Comparison of ENCODE assay signal across 9 cellular contexts in the genomic region with DNA sequence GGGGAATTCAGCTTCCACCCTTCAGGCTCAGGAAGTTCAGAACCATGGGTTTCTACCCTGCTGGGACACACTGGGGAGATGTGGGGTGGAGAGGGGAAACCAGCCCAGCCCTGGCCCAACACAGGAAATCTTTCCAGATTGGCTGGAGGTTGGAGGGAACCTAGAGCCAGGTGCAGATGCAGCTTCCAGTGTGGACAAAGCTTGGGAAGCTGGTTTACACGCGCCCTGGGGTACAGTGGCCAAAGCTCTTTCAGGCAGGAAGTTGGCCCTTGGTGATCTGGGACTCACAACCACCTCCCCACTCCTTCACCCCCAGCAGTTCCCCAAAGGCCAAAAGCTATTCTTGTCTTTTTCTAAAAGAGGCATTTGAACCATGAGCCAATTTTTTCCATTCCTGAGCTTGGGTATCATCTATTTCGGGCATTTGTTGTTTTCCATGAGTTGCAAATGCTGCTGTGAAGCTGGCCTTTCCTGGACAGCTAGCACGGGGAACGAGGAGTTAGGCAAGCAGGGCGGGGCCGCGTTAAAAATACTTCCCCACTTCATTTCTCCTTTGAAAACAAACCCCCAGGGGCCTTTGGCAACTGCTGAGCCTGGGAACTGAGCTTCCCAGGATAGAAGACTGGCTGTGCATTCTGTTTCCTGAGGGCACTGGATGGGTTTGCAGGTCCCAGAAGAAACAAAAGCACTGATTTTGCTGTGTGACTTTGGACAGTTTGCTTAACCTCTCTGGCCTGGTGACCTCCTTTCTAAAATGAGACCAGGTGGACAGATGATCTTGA. TPM values are rescaled to one million over a fixed set of nuclear protein-coding genes. Genes with fewer than 3 reads are reported as not detected.
DNase-seq lines count a peak whose midpoint lies in the region; ATAC-seq and TF ChIP-seq lines count a peak whose summit lies in the region.
"Had no signal": no experiment of that assay in that cellular context is flagged by ENCODE, and none has a peak within 500 bp of the region (broad histone marks: within the 10 kb centered on the region; RNA-seq: fewer than 3 reads in every experiment).

No MANE protein-coding gene starts in this region.

- in situ Hi-C loops in astrocyte of the spinal cord (cut with HindIII; ENCODE audit: low sequenced_read_pairs) = no loop called here

- 59% methylated on average over 8 of the region's 8 CpGs for WGBS in SK-N-SH (ENCODE audit: low lambda C conversion rate)

- H3K79me2 ChIP-seq in SK-N-SH (ENCODE audit: insufficient read depth) = 0 out of 2 replicates have a peak, but pooled peaks cover 3% of the 10 kb centered on the region

- peaks cover 34 to 49% of the 10 kb centered on the region in 2 experiments for H3K4me1 ChIP-seq in SK-N-SH (ENCODE audit: control insufficient read depth in 1 of 2, insufficient read depth in 2 of 2, low read depth in 1 of 2, low read length in 1 of 2)
- peaks cover 40 to 89% of the 10 kb centered on the region in 2 donors for H3K4me1 ChIP-seq in left lung
- H3K4me1 ChIP-seq in tibial artery = peaks cover 10 to 82% (median 75%) of the 10 kb centered on the region in 4 donors

- H3F3A ChIP-seq in SK-N-SH (replicated peaks; ENCODE audit: insufficient read depth) = peaks cover 7% of the 10 kb centered on the region

- H3K27ac ChIP-seq in SK-N-SH (ENCODE audit: low read depth in 2 of 2, low read length in 1 of 2) (no peak overlapping the region; a peak in 1 of 4 replicates), left lung (peak overlapping the region; percentile 86), tibial artery (peak overlapping the region; percentile 94 to 97)

- no peaks in the 10 kb centered on the region for H3K36me3 ChIP-seq in SK-N-SH (replicated peaks in 1 of 2; ENCODE audit: control insufficient read depth in 1 of 2, insufficient read depth in 2 of 2, low read length in 1 of 2)
- H3K36me3 ChIP-seq in left lung = no peaks in the 10 kb centered on the region
- H3K36me3 ChIP-seq in tibial artery = no peaks in the 10 kb centered on the region

- intact Hi-C loops in left lung (cut with DNase I) (no loop called here), tibial artery (cut with DNase I; ENCODE audit: low total_unique reads) (loop anchor here (10.0 kb wide), 1 partner anchor 101 kb away; the partner anchor contains the start of gene KANSL3)

- no peak overlapping the region for H3K4me3 ChIP-seq in SK-N-SH (ENCODE audit: low read depth in 2 of 2, low read length in 1 of 2)
- H3K4me3 ChIP-seq in astrocyte of the spinal cord (ENCODE audit: low read depth, low read length) = no peak overlapping the region
- H3K4me3 ChIP-seq in left lung = no peak overlapping the region
- no peak overlapping the region for H3K4me3 ChIP-seq in tibial artery

- no peaks in the 10 kb centered on the region for H3K27me3 ChIP-seq in SK-N-SH (ENCODE audit: insufficient read depth)
- H3K27me3 ChIP-seq in left lung = no peaks in the 10 kb centered on the region
- no peaks in the 10 kb centered on the region for H3K27me3 ChIP-seq in tibial artery

- H3K9me3 ChIP-seq in SK-N-SH = no peaks in the 10 kb centered on the region
- H3K9me3 ChIP-seq in left lung = no peaks in the 10 kb centered on the region
- no peaks in the 10 kb centered on the region for H3K9me3 ChIP-seq in tibial artery

- DNase-seq in SK-N-SH (no peak), astrocyte of the spinal cord (ENCODE audit: low read depth, low spot score) (peak; percentile 40), left lung (peak; percentile 85 to 88), tibial artery (peak; percentile 97 to 98), NCI-H187 (lab: John Stamatoyannopoulos, UW) (no peak), NK-92 (lab: John Stamatoyannopoulos, UW; ENCODE audit: unreplicated experiment) (no peak)

- POLR2A ChIA-PET in SK-N-SH (lab: Yijun Ruan, JAX) = no interaction called here

- TF ChIP-seq CTCF in SK-N-SH (IDR thresholded peaks at IDR 0.05) = no peak
- no peak for TF ChIP-seq CTCF in astrocyte of the spinal cord (IDR thresholded peaks at IDR 0.05; ENCODE audit: low read depth, low read length)
- TF ChIP-seq CTCF in left lung (IDR thresholded peaks at IDR 0.05) = no peak
- TF ChIP-seq CTCF in tibial artery (IDR thresholded peaks at IDR 0.05) = peak in 1 of 2 experiments; percentile 32

- H2AFZ ChIP-seq in SK-N-SH (ENCODE audit: low read depth) = 0 out of 2 replicates have a peak overlapping the region, but pooled peaks have one; percentile 23

- ATAC-seq in SK-N-SH treated with all-trans-retinoic acid at 6 μM for 48 hours (no peak), left lung (peak; percentile 15), GM18868 (IDR thresholded peaks at IDR 0.05; ENCODE audit: unreplicated experiment) (no peak)

- no peak for TF ChIP-seq EP300 in SK-N-SH (IDR thresholded peaks at IDR 0.05; ENCODE audit: borderline replicate concordance in 1 of 2, low read depth in 1 of 2, low read length in 1 of 2)

- CTCF ChIA-PET in SK-N-SH (lab: Yijun Ruan, JAX) = interaction anchor here (0.7 to 6.2 kb wide), 5 partner anchors 14 to 358 kb away, joined by 3 to 47 read pairs (median 3); no protein-coding TSS in a partner anchor

- H3K4me2 ChIP-seq in SK-N-SH = no peak overlapping the region

- peaks cover 11% of the 10 kb centered on the region; the same call in 1 of the 2 replicates for H4K20me1 ChIP-seq in SK-N-SH (ENCODE audit: insufficient read depth)

- TF ChIP-seq RAD21 in SK-N-SH (IDR thresholded peaks at IDR 0.05; ENCODE audit: low read length) = no peak

- H3K9me2 ChIP-seq in SK-N-SH = no peaks in the 10 kb centered on the region

- H3K9ac ChIP-seq in SK-N-SH = no peak overlapping the region

TF ChIP-seq in SK-N-SH, 30 proteins besides CTCF, POLR2A, EP300 and RAD21 (continues in another document):
- TF ChIP-seq YY1 (IDR thresholded peaks at IDR 0.05; ENCODE audit: low read depth) (no peak), JUND (IDR thresholded peaks at IDR 0.05) (no peak), REST (IDR thresholded peaks at IDR 0.05; ENCODE audit: low read depth, low read length) (no peak), SMC3 (IDR thresholded peaks at IDR 0.05; ENCODE audit: low read depth, low read length) (no peak), FOXM1 (IDR thresholded peaks at IDR 0.05; ENCODE audit: low read depth) (no peak), GATA2 (CRISPR knock-in tag; IDR thresholded peaks at IDR 0.05) (no peak)

TF ChIP-seq in SK-N-SH treated with all-trans-retinoic acid at 6 μM for 48 hours, 23 proteins besides CTCF, POLR2A, EP300 and RAD21:
- TF ChIP-seq TOX (CRISPR knock-in tag; IDR thresholded peaks at IDR 0.05; ENCODE audit: borderline replicate concordance) (no peak), SNAI2 (CRISPR knock-in tag; IDR thresholded peaks at IDR 0.05) (no peak), OSR1 (CRISPR knock-in tag; IDR thresholded peaks at IDR 0.05) (no peak), ZC3H10 (CRISPR knock-in tag; IDR thresholded peaks at IDR 0.05) (no peak), ARNTL (CRISPR knock-in tag; IDR thresholded peaks at IDR 0.05; ENCODE audit: borderline replicate concordance, low read depth) (no peak), CREB5 (CRISPR knock-in tag; IDR thresholded peaks at IDR 0.05; ENCODE audit: low read depth) (no peak), ZFP3 (CRISPR knock-in tag; IDR thresholded peaks at IDR 0.05) (no peak)
- TF ChIP-seq, protein P1, sequence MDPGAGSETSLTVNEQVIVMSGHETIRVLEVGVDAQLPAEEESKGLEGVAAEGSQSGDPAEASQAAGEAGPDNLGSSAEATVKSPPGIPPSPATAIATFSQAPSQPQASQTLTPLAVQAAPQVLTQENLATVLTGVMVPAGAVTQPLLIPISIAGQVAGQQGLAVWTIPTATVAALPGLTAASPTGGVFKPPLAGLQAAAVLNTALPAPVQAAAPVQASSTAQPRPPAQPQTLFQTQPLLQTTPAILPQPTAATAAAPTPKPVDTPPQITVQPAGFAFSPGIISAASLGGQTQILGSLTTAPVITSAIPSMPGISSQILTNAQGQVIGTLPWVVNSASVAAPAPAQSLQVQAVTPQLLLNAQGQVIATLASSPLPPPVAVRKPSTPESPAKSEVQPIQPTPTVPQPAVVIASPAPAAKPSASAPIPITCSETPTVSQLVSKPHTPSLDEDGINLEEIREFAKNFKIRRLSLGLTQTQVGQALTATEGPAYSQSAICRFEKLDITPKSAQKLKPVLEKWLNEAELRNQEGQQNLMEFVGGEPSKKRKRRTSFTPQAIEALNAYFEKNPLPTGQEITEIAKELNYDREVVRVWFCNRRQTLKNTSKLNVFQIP (CRISPR knock-in tag; IDR thresholded peaks at IDR 0.05; ENCODE audit: borderline replicate concordance, low read depth) = no peak
TF ChIP-seq in SK-N-SH treated with all-trans-retinoic acid at 6 μM for 48 hours: peak in this region for 0.

RNA-seq across cellular contexts. Expression of gene ARID5A, which starts 3.1 kb away (rescaled TPM):
- polyA plus RNA-seq in SK-N-SH (2012; rRNA removed) = 3.3 TPM in 2 replicates
- 2.0 and 2.3 TPM in 2 replicates for polyA plus RNA-seq in SK-N-SH (2012; cell fraction: cytosol; rRNA removed)
- 8.1 and 8.2 TPM in 2 replicates for polyA plus RNA-seq in SK-N-SH (2012; cell fraction: nucleus; rRNA removed)
- total RNA-seq in left lung = 10 to 100 TPM; 17.4 to 30.9 TPM

RNA-seq across cellular contexts. Expression of gene NEURL3, which starts 28.3 kb away (rescaled TPM):
- polyA plus RNA-seq in SK-N-SH (2012; rRNA removed) = 0.05 and 0.08 TPM in 2 replicates
- polyA plus RNA-seq in SK-N-SH (2012; cell fraction: cytosol; rRNA removed) = 0.01 TPM in 1 of 2 replicates, not detected in the other
- polyA plus RNA-seq in SK-N-SH (2012; cell fraction: nucleus; rRNA removed) = 0.04 TPM in 1 of 2 replicates, not detected in the other
- total RNA-seq in left lung = under 1 TPM; 0.18 to 0.23 TPM
- polyA plus RNA-seq: IgD-negative memory B cell had no signal

Comparison
In these comparisons a context has a peak if more than half of its experiments do, and no peak if none do; other contexts are left out.
1. DNase-seq: peak in astrocyte of the spinal cord (single experiment), left lung (2 of 2) and tibial artery (2 of 2); none in SK-N-SH (single experiment), NCI-H187 (0 of 2) and NK-92 (single experiment).
2. H3K27ac ChIP-seq: peak in left lung (2 of 2) and tibial artery (2 of 2); none in SK-N-SH (0 of 2).